8 cellular contexts compared by ENCODE assay signal in the genomic region with DNA sequence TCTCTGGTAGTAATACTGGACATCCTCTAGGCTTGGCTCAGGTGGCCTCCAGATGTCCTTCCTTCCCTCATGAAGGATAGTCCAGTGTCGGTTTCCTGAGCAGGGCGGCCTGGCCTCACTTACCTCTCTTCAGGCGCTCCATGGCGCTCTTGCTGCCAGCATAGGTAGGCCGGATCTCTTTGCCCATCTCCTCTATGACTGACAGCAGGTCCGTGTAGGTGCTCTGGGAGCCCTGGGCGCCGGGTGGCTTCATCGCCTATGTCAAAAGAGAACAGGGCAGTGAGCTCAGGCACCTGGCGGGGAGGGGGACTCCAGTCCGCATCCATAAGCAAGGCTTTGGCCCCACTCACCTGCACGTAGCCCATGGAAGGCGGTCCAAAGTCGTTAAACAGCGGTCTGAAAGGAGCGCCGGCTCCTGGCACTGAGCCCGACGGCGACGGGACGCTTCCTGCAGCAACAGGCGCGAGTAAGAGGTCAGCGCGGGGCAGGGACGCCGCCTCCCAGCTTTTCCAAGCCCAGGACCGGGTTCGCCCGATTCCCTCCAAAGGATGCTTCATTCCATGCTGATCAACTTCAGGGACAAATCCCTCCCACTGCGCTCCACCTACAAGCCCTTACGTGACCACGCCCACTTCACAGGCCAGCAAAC. TPM values are rescaled to one million over a fixed set of nuclear protein-coding genes. Genes with fewer than 3 reads are reported as not detected.
DNase-seq lines count a peak whose midpoint lies in the region; TF ChIP-seq lines count a peak whose summit lies in the region.

No MANE protein-coding gene starts in this region.

- H3K4me1 ChIP-seq in OCI-LY1 (ENCODE audit: insufficient read depth, low read length, severe bottlenecking), result peaks cover 35% of the 10 kb centered on the region
- H3K4me1 ChIP-seq in colonic mucosa, result peaks cover 23% of the 10 kb centered on the region

- H3K4me3 Mint-ChIP-seq in activated CD4-positive, alpha-beta T cell treated with anti-CD3 and anti-CD28 coated beads, Interleukin-2, amount 10 ng/mL, durations not matched to agents 7 days and 5 days, result peak overlapping the region; percentile 91

- peaks cover 47% of the 10 kb centered on the region for H3K4me1 Mint-ChIP-seq in activated CD4-positive, alpha-beta T cell treated with anti-CD3 and anti-CD28 coated beads, Interleukin-2, amount 10 ng/mL, durations not matched to agents 7 days and 5 days

- CTCF ChIA-PET in activated CD4-positive, alpha-beta T cell treated with anti-CD3 and anti-CD28 coated beads, Interleukin-2, amount 10 ng/mL, durations not matched to agents 7 days and 5 days (lab: Charles Lee), result interaction anchor here (1.0 to 1.2 kb wide), 3 partner anchors 8 to 150 kb away, joined by 3 read pairs; a partner anchor contains a TSS

- POLR2A ChIA-PET in activated CD4-positive, alpha-beta T cell treated with anti-CD3 and anti-CD28 coated beads, Interleukin-2, amount 10 ng/mL, durations not matched to agents 7 days and 5 days (lab: Charles Lee), result no interaction called here

- H3K4me3 ChIP-seq in OCI-LY1 (ENCODE audit: low read depth, low read length, poor library complexity, severe bottlenecking) (peak overlapping the region; percentile 81), colonic mucosa (peak overlapping the region; percentile 66), lower leg skin (ENCODE audit: low read depth, poor library complexity, severe bottlenecking) (peak overlapping the region; percentile 16)

- H3K9me3 ChIP-seq in OCI-LY1 (ENCODE audit: low read length) (no peaks in the 10 kb centered on the region), colonic mucosa (no peaks in the 10 kb centered on the region)

- intact Hi-C loops in colonic mucosa (cut with DNase I) (loop anchor here (5.0 kb wide), 2 partner anchors 115 to 160 kb away; a partner anchor contains a TSS), lower leg skin (cut with DNase I; ENCODE audit: low total_unique reads) (loop anchor here (10.0 kb wide), 1 partner anchor 113 kb away; a partner anchor contains a TSS)

- H3F3A ChIP-seq in OCI-LY1 (ENCODE audit: insufficient read depth, low read length), result 0 out of 2 replicates have a peak, but pooled peaks cover 3% of the 10 kb centered on the region

- H3K27me3 Mint-ChIP-seq in activated CD4-positive, alpha-beta T cell treated with anti-CD3 and anti-CD28 coated beads, Interleukin-2, amount 10 ng/mL, durations not matched to agents 7 days and 5 days, result peaks cover 9% of the 10 kb centered on the region

- H2AFZ ChIP-seq in OCI-LY1 (ENCODE audit: low read length), result no peak overlapping the region

- peak overlapping the region; percentile 67 for H3K9ac ChIP-seq in OCI-LY1 (ENCODE audit: low read length)
- peak overlapping the region; percentile 84 to 95 for H3K9ac ChIP-seq in colonic mucosa (ENCODE audit: low read depth in 2 of 2, low read length in 2 of 2)

- DNase-seq in activated CD4-positive, alpha-beta T cell treated with anti-CD3 and anti-CD28 coated beads, Interleukin-2, amount 10 ng/mL, durations not matched to agents 7 days and 5 days, result no peak
- DNase-seq in activated CD4-positive, alpha-beta T cell treated with anti-CD3 and anti-CD28 coated beads for 1 hour, result no peak
- DNase-seq in colonic mucosa (peak; percentile 93), lower leg skin (ENCODE audit: low spot score in 2 of 2) (peak; percentile 69 to 92), NCI-H1930 (lab: John Stamatoyannopoulos, UW) (no peak)
- no peak for DNase-seq in activated effector memory CD4-positive, alpha-beta T cell treated with anti-CD3 and anti-CD28 coated beads, Interleukin-2, amount 50 U/mL, for 16 hours

- H3K36me3 ChIP-seq in OCI-LY1 (ENCODE audit: insufficient read depth, low read length), result peaks cover 3% of the 10 kb centered on the region; the same call in 1 of the 2 replicates
- H3K36me3 ChIP-seq in colonic mucosa, result peaks cover under 1% of the 10 kb centered on the region

- 36% methylated on average over 32 to 34 of the region's 34 CpGs for WGBS in lower leg skin, 2 donors

- peaks cover 18% of the 10 kb centered on the region for H3K36me3 Mint-ChIP-seq in activated CD4-positive, alpha-beta T cell treated with anti-CD3 and anti-CD28 coated beads, Interleukin-2, amount 10 ng/mL, durations not matched to agents 7 days and 5 days (ENCODE audit: low read depth)

- no peaks in the 10 kb centered on the region for H3K27me3 ChIP-seq in OCI-LY1 (ENCODE audit: insufficient read depth, low read length)
- H3K27me3 ChIP-seq in colonic mucosa, result no peaks in the 10 kb centered on the region

- no peaks in the 10 kb centered on the region for H4K20me1 ChIP-seq in OCI-LY1 (ENCODE audit: insufficient read depth, low read length)

- TF ChIP-seq CTCF in OCI-LY1 (IDR thresholded peaks at IDR 0.05; ENCODE audit: low read length) (no peak), colonic mucosa (IDR thresholded peaks at IDR 0.05) (no peak), lower leg skin (IDR thresholded peaks at IDR 0.05) (no peak)

- H3K27ac ChIP-seq in OCI-LY1 (ENCODE audit: low read depth, low read length, poor library complexity, severe bottlenecking) (peak overlapping the region; percentile 89), colonic mucosa (peak overlapping the region; percentile 92), temporal lobe (ENCODE audit: low read depth, low read length) (peak overlapping the region; percentile 96)

- H3K4me2 ChIP-seq in OCI-LY1 (ENCODE audit: low read length), result peak overlapping the region; percentile 99

- H3K9me2 ChIP-seq in OCI-LY1 (ENCODE audit: low read depth, low read length), result no peaks in the 10 kb centered on the region

- peak overlapping the region; percentile 92 for H3K27ac Mint-ChIP-seq in activated CD4-positive, alpha-beta T cell treated with anti-CD3 and anti-CD28 coated beads, Interleukin-2, amount 10 ng/mL, durations not matched to agents 7 days and 5 days

- H3K9me3 Mint-ChIP-seq in activated CD4-positive, alpha-beta T cell treated with anti-CD3 and anti-CD28 coated beads, Interleukin-2, amount 10 ng/mL, durations not matched to agents 7 days and 5 days, result no peaks in the 10 kb centered on the region

- no peak for TF ChIP-seq POLR2A in lower leg skin (IDR thresholded peaks at IDR 0.05)

- no peaks in the 10 kb centered on the region for H3K79me2 ChIP-seq in OCI-LY1 (ENCODE audit: insufficient read depth, low read length)

RNA-seq across cellular contexts. Expression of a gene that starts 0.6 kb away (rescaled TPM):
- 100 to 1,000 TPM; 117 to 126 TPM for total RNA-seq in activated CD4-positive, alpha-beta T cell treated with anti-CD3 and anti-CD28 coated beads, Interleukin-2, amount 10 ng/mL, durations not matched to agents 7 days and 5 days
- 100 to 1,000 TPM in 1 of 2 donors, 10 to 100 TPM in 1; 91.6 to 142 TPM for total RNA-seq in colonic mucosa
- total RNA-seq in lower leg skin, result 10 to 100 TPM; 16.3 to 40.4 (median 27.8) TPM
- total RNA-seq in temporal lobe, result 5.7 TPM

RNA-seq across cellular contexts. Expression of a gene that starts 2.2 kb away (rescaled TPM):
- total RNA-seq in activated CD4-positive, alpha-beta T cell treated with anti-CD3 and anti-CD28 coated beads, Interleukin-2, amount 10 ng/mL, durations not matched to agents 7 days and 5 days, result 100 to 1,000 TPM; 100 to 110 TPM
- total RNA-seq in colonic mucosa (10 to 100 TPM; 89.3 to 91.4 TPM), lower leg skin (10 to 100 TPM in 3 of 4 donors, 1 to 10 TPM in 1; 7.3 to 19.9 (median 12.6) TPM), temporal lobe (35.7 TPM)

RNA-seq across cellular contexts. Expression of a gene that starts 15.9 kb away (rescaled TPM):
- not detected for total RNA-seq in activated CD4-positive, alpha-beta T cell treated with anti-CD3 and anti-CD28 coated beads, Interleukin-2, amount 10 ng/mL, durations not matched to agents 7 days and 5 days
- not detected for total RNA-seq in colonic mucosa
- not detected for total RNA-seq in lower leg skin
- not detected for total RNA-seq in temporal lobe

RNA-seq across cellular contexts. Expression of a gene that starts 24.5 kb away (rescaled TPM):
- total RNA-seq in activated CD4-positive, alpha-beta T cell treated with anti-CD3 and anti-CD28 coated beads, Interleukin-2, amount 10 ng/mL, durations not matched to agents 7 days and 5 days, result 100 to 1,000 TPM; 149 to 164 TPM
- 10 to 100 TPM; 45.3 to 57.9 TPM for total RNA-seq in colonic mucosa
- total RNA-seq in lower leg skin, result 10 to 100 TPM; 38.7 to 52.5 (median 47.7) TPM
- 49.4 TPM for total RNA-seq in temporal lobe

RNA-seq across cellular contexts. Expression of a gene that starts 38.3 kb away (rescaled TPM):
- total RNA-seq in activated CD4-positive, alpha-beta T cell treated with anti-CD3 and anti-CD28 coated beads, Interleukin-2, amount 10 ng/mL, durations not matched to agents 7 days and 5 days, result 10 to 100 TPM; 42.2 to 47.2 TPM
- total RNA-seq in colonic mucosa (10 to 100 TPM; 50.1 to 59.5 TPM), lower leg skin (100 to 1,000 TPM; 202 to 374 (median 252) TPM), temporal lobe (9.8 TPM)

Comparison
In these comparisons a context has a peak if more than half of its experiments do, and no peak if none do; other contexts are left out.
1. DNase-seq: peak in colonic mucosa (single experiment) and lower leg skin (2 of 2); none in activated CD4-positive, alpha-beta T cell treated with anti-CD3 and anti-CD28 coated beads, Interleukin-2, amount 10 ng/mL, durations not matched to agents 7 days and 5 days (single experiment), activated CD4-positive, alpha-beta T cell treated with anti-CD3 and anti-CD28 coated beads for 1 hour (single experiment), NCI-H1930 (0 of 2) and activated effector memory CD4-positive, alpha-beta T cell treated with anti-CD3 and anti-CD28 coated beads, Interleukin-2, amount 50 U/mL, for 16 hours (single experiment).
2. H3K4me3 ChIP-seq: peak in every context shown above with its lines; median percentile 81 in OCI-LY1; 66 in colonic mucosa; 16 in lower leg skin.
3. Peak in every context shown above with its lines, with median percentiles within 50 percentile points of each other: H3K27ac ChIP-seq.